In genomic region chr1:27915082-27915575, GRCh38 we compare ENCODE assay signal across 1 cellular context.
A peak's percentile ranks its signal among the peaks of the same experiment; 100 is the strongest.
TF ChIP-seq lines count a peak whose summit lies in the region.

No MANE protein-coding gene starts in this region.

TF ChIP-seq in HEK293, 187 proteins besides CTCF, POLR2A, EP300 and RAD21 (continued from another document):
- TF ChIP-seq PRDM4 (tag by site-specific recombination; IDR thresholded peaks at IDR 0.05) (0 out of 2 replicates have a peak, but pooled peaks have one; percentile 31), ZNF792 (tag by site-specific recombination; IDR thresholded peaks at IDR 0.05) (0 out of 2 replicates have a peak, but pooled peaks have one; percentile 70), ZNF558 (tag by site-specific recombination; IDR thresholded peaks at IDR 0.05) (no peak), ZNF548 (tag by site-specific recombination; IDR thresholded peaks at IDR 0.05) (no peak), ZNF571 (tag by site-specific recombination; IDR thresholded peaks at IDR 0.05) (no peak), ZNF324 (tag by site-specific recombination; IDR thresholded peaks at IDR 0.05) (no peak), ZFHX2 (tag by site-specific recombination; conservative IDR thresholded peaks at IDR 0.05) (no peak), GLI4 (tag by site-specific recombination; IDR thresholded peaks at IDR 0.05) (no peak), ZNF416 (tag by site-specific recombination; IDR thresholded peaks at IDR 0.05) (no peak), ZNF341 (tag by site-specific recombination; IDR thresholded peaks at IDR 0.05; ENCODE audit: low read depth) (no peak), HOXA7 (CRISPR knock-in tag; IDR thresholded peaks at IDR 0.05; ENCODE audit: borderline replicate concordance) (no peak), ZNF112 (tag by site-specific recombination; IDR thresholded peaks at IDR 0.05) (no peak), ZNF394 (tag by site-specific recombination; IDR thresholded peaks at IDR 0.05; ENCODE audit: borderline replicate concordance) (0 out of 2 replicates have a peak, but pooled peaks have one; percentile 11), ZNF623 (tag by site-specific recombination; IDR thresholded peaks at IDR 0.05) (peak; percentile 25; the same call in 1 of the 2 replicates), ZBTB48 (tag by site-specific recombination; IDR thresholded peaks at IDR 0.05) (0 out of 2 replicates have a peak, but pooled peaks have one; percentile 48), ZBTB26 (tag by site-specific recombination; optimal IDR thresholded peaks at IDR 0.05) (no peak), ZNF530 (tag by site-specific recombination; IDR thresholded peaks at IDR 0.05; ENCODE audit: low read depth) (no peak), ZNF747 (tag by site-specific recombination; IDR thresholded peaks at IDR 0.05) (no peak), ZNF16 (tag by site-specific recombination; IDR thresholded peaks at IDR 0.05; ENCODE audit: low read depth) (no peak), ZNF610 (tag by site-specific recombination; IDR thresholded peaks at IDR 0.05; ENCODE audit: borderline replicate concordance) (no peak), ZNF174 (tag by site-specific recombination; IDR thresholded peaks at IDR 0.05) (no peak), ZNF596 (tag by site-specific recombination; IDR thresholded peaks at IDR 0.05) (no peak), ZNF837 (tag by site-specific recombination; IDR thresholded peaks at IDR 0.05) (no peak), ZNF701 (tag by site-specific recombination; IDR thresholded peaks at IDR 0.05) (0 out of 2 replicates have a peak, but pooled peaks have one; percentile 28), BCL11B (tag by site-specific recombination; IDR thresholded peaks at IDR 0.05; ENCODE audit: low read depth) (no peak), ZNF791 (tag by site-specific recombination; IDR thresholded peaks at IDR 0.05) (no peak), ZBTB20 (tag by site-specific recombination; IDR thresholded peaks at IDR 0.05) (no peak), INSM2 (tag by site-specific recombination; IDR thresholded peaks at IDR 0.05) (no peak; the same call in 1 of the 2 replicates), ZNF600 (tag by site-specific recombination; IDR thresholded peaks at IDR 0.05) (no peak), KLF8 (tag by site-specific recombination; IDR thresholded peaks at IDR 0.05) (no peak), ZNF585B (tag by site-specific recombination; IDR thresholded peaks at IDR 0.05) (no peak), ZFP3 (tag by site-specific recombination; IDR thresholded peaks at IDR 0.05; ENCODE audit: low read depth) (no peak), AEBP2 (tag by site-specific recombination; IDR thresholded peaks at IDR 0.05; ENCODE audit: borderline replicate concordance) (no peak), ZNF280C (tag by site-specific recombination; IDR thresholded peaks at IDR 0.05) (no peak), ZNF138 (tag by site-specific recombination; IDR thresholded peaks at IDR 0.05; ENCODE audit: borderline replicate concordance) (no peak), ZNF639 (tag by site-specific recombination; IDR thresholded peaks at IDR 0.05) (no peak), ZNF10 (tag by site-specific recombination; IDR thresholded peaks at IDR 0.05) (no peak), ZNF366 (tag by site-specific recombination; conservative IDR thresholded peaks at IDR 0.05) (no peak), ZNF404 (tag by site-specific recombination; IDR thresholded peaks at IDR 0.05) (no peak), ZNF223 (tag by site-specific recombination; IDR thresholded peaks at IDR 0.05) (no peak), ZBTB17 (tag by site-specific recombination; IDR thresholded peaks at IDR 0.05) (no peak), TRIM28 (IDR thresholded peaks at IDR 0.05; ENCODE audit: borderline replicate concordance, low read length) (no peak), SETDB1 (IDR thresholded peaks at IDR 0.05; ENCODE audit: insufficient read length, low read length) (peak; percentile 95), ZNF660 (tag by site-specific recombination; IDR thresholded peaks at IDR 0.05) (0 out of 2 replicates have a peak, but pooled peaks have one; percentile 9), ZNF157 (tag by site-specific recombination; IDR thresholded peaks at IDR 0.05) (no peak), KLF17 (tag by site-specific recombination; IDR thresholded peaks at IDR 0.05) (no peak), ZSCAN4 (tag by site-specific recombination; IDR thresholded peaks at IDR 0.05) (peak; percentile 31; the same call in 1 of the 2 replicates), ZFP37 (tag by site-specific recombination; IDR thresholded peaks at IDR 0.05) (no peak), ZNF555 (tag by site-specific recombination; conservative IDR thresholded peaks at IDR 0.05) (no peak)
